ENCODE assay signal across 8 cellular contexts in genomic region chr1:204505674-204506073, GRCh38. TPM values are rescaled to one million over a fixed set of nuclear protein-coding genes. Genes with fewer than 3 reads are reported as not detected.
DNase-seq lines count a peak whose midpoint lies in the region; ATAC-seq, FAIRE-seq and TF ChIP-seq lines count a peak whose summit lies in the region.

No MANE protein-coding gene starts in this region.

- H3K27me3 ChIP-seq in HUES48 (ENCODE audit: control insufficient read depth, insufficient read depth, low read length) (no peaks in the 10 kb centered on the region), body of pancreas (no peaks in the 10 kb centered on the region), muscle layer of colon (ENCODE audit: control insufficient read depth in 1 of 2, insufficient read depth in 2 of 2, low read length in 2 of 2) (no peaks in the 10 kb centered on the region)

- DNase-seq in A549 (ENCODE audit: low read depth in 1 of 2, low spot score in 1 of 2) (no peak), body of pancreas (no peak), NAMALWA (ENCODE audit: low spot score) (no peak), NCI-H345 (lab: John Stamatoyannopoulos, UW) (no peak)

- POLR2A ChIA-PET in A549 (lab: Yijun Ruan, JAX) = interaction anchor here (1.1 to 4.0 kb wide), 4 partner anchors 11 to 128 kb away, joined by 4 to 87 read pairs (median 18); partner anchors contain the start of genes MDM4 and PIK3C2B

- intact Hi-C loops in body of pancreas (cut with DNase I) = no loop called here

- H3K36me3 ChIP-seq in HUES48 (ENCODE audit: control insufficient read depth, insufficient read depth, low read length) (no peaks in the 10 kb centered on the region), body of pancreas (replicated peaks in 1 of 2; ENCODE audit: insufficient read depth in 1 of 2, low read depth in 2 of 2) (no peaks in the 10 kb centered on the region), muscle layer of colon (ENCODE audit: insufficient read depth, low read length) (no peaks in the 10 kb centered on the region)

- H3K4me2 ChIP-seq in A549 = peak overlapping the region; percentile 76

- TF ChIP-seq EP300 in A549 (IDR thresholded peaks at IDR 0.05) = no peak

- TF ChIP-seq CTCF in A549 (IDR thresholded peaks at IDR 0.05) (no peak), body of pancreas (IDR thresholded peaks at IDR 0.05) (no peak)

- ATAC-seq in A549 = no peak
- ATAC-seq in body of pancreas = no peak
- ATAC-seq in GM19397 (IDR thresholded peaks at IDR 0.05; ENCODE audit: unreplicated experiment) = no peak
- no peak for ATAC-seq in HG03095 (IDR thresholded peaks at IDR 0.05; ENCODE audit: unreplicated experiment)

- peak overlapping the region; percentile 67 to 86 for H3K27ac ChIP-seq in A549
- no peak overlapping the region for H3K27ac ChIP-seq in HUES48 (ENCODE audit: low read depth, low read length)
- peak overlapping the region in 3 of 4 donors; percentile 68 to 88 (median 79) for H3K27ac ChIP-seq in body of pancreas
- H3K27ac ChIP-seq in muscle layer of colon (ENCODE audit: low read depth, low read length) = peak overlapping the region; percentile 70

- no peak for FAIRE-seq in A549 (lab: Jason Lieb, UNC)

- no peak for TF ChIP-seq POLR2A in A549 (IDR thresholded peaks at IDR 0.05; ENCODE audit: low read length)
- TF ChIP-seq POLR2A in body of pancreas (IDR thresholded peaks at IDR 0.05) = no peak

- H3K9ac ChIP-seq in HUES48 (ENCODE audit: low read depth, low read length) (no peak overlapping the region), muscle layer of colon (ENCODE audit: low read length) (no peak overlapping the region)

- no peak for TF ChIP-seq RAD21 in A549 (conservative IDR thresholded peaks at IDR 0.05 in 1 of 2, IDR thresholded peaks at IDR 0.05 in 1 of 2)

- H3K9me3 ChIP-seq in A549 = no peaks in the 10 kb centered on the region
- no peaks in the 10 kb centered on the region for H3K9me3 ChIP-seq in HUES48 (ENCODE audit: control insufficient read depth, insufficient read depth, low read length)
- H3K9me3 ChIP-seq in body of pancreas = no peaks in the 10 kb centered on the region
- no peaks in the 10 kb centered on the region for H3K9me3 ChIP-seq in muscle layer of colon (ENCODE audit: low read length)

- H3K4me3 ChIP-seq in A549 = peak overlapping the region; percentile 38
- peak overlapping the region; percentile 94 for H3K4me3 ChIP-seq in HUES48 (ENCODE audit: low read depth, low read length)
- peak overlapping the region in 1 of 2 donors; percentile 38 for H3K4me3 ChIP-seq in body of pancreas
- peak overlapping the region; percentile 42 to 85 for H3K4me3 ChIP-seq in muscle layer of colon (ENCODE audit: low read depth in 1 of 2, low read length in 2 of 2)

- CTCF ChIA-PET in A549 (lab: Yijun Ruan, JAX) = interaction anchor here (0.7 to 20.5 kb wide), 14 partner anchors 10 to 302 kb away, joined by 3 to 530 read pairs (median 18); partner anchors contain the start of genes MDM4 and PIK3C2B

- H3K4me1 ChIP-seq in A549 = peaks cover 21% of the 10 kb centered on the region
- peaks cover 4% of the 10 kb centered on the region; the same call in 1 of the 2 replicates for H3K4me1 ChIP-seq in HUES48 (ENCODE audit: control insufficient read depth, insufficient read depth, low read length)
- H3K4me1 ChIP-seq in body of pancreas = peaks cover 32% of the 10 kb centered on the region
- H3K4me1 ChIP-seq in muscle layer of colon (ENCODE audit: insufficient read depth, low read length) = peaks cover 18% of the 10 kb centered on the region

TF ChIP-seq in A549, 52 proteins besides CTCF, POLR2A, EP300 and RAD21:
- no peak for TF ChIP-seq SMC3 (IDR thresholded peaks at IDR 0.05)
- TF ChIP-seq ZFP36 (IDR thresholded peaks at IDR 0.05; ENCODE audit: borderline replicate concordance, partially characterized antibody) = no peak
- no peak for TF ChIP-seq FOXS1 (CRISPR knock-in tag; IDR thresholded peaks at IDR 0.05)
- TF ChIP-seq, protein P1, sequence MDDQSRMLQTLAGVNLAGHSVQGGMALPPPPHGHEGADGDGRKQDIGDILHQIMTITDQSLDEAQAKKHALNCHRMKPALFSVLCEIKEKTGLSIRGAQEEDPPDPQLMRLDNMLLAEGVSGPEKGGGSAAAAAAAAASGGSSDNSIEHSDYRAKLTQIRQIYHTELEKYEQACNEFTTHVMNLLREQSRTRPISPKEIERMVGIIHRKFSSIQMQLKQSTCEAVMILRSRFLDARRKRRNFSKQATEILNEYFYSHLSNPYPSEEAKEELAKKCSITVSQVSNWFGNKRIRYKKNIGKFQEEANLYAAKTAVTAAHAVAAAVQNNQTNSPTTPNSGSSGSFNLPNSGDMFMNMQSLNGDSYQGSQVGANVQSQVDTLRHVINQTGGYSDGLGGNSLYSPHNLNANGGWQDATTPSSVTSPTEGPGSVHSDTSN (IDR thresholded peaks at IDR 0.05) = no peak
- TF ChIP-seq NR3C1 (IDR thresholded peaks at IDR 0.05) = no peak
- TF ChIP-seq FOSL2 (IDR thresholded peaks at IDR 0.05) = no peak
- TF ChIP-seq FOSL2 (CRISPR knock-in tag; IDR thresholded peaks at IDR 0.05) = no peak
- no peak for TF ChIP-seq BHLHE40 (IDR thresholded peaks at IDR 0.05; ENCODE audit: low read depth, low read length)

RNA-seq across cellular contexts. Expression of gene MDM4, which starts 10.5 kb away (rescaled TPM):
- polyA plus RNA-seq in A549 (2011; rRNA removed) (38.9 and 48.9 TPM in 2 replicates), A549 (2017; fragmentation: RNase III; extraction: RNeasy Plus Mini Kit Qiagen cat#74134 plus additional on column Dnase treatment) (4.6 to 5.7 TPM (median 5.7 TPM) in 3 replicates)
- 2.7 and 3.4 TPM in 2 replicates for polyA plus RNA-seq in A549 (2012; cell fraction: cytosol; rRNA removed)
- polyA plus RNA-seq in A549 (2012; cell fraction: nucleus; rRNA removed) = 11.4 and 22.1 TPM in 2 replicates
- 55.7 and 61.1 TPM in 2 replicates for polyA minus RNA-seq in A549 (2011; rRNA and poly(A)+ RNA removed)
- total RNA-seq in body of pancreas = 100 to 1,000 TPM in 1 of 2 donors, 10 to 100 TPM in 1; 72.9 to 125 TPM

RNA-seq across cellular contexts. Expression of gene PIK3C2B, which starts 11.1 kb away (rescaled TPM):
- polyA plus RNA-seq in A549 (2011; rRNA removed) (9.2 and 13.0 TPM in 2 replicates), A549 (2017; fragmentation: RNase III; extraction: RNeasy Plus Mini Kit Qiagen cat#74134 plus additional on column Dnase treatment) (9.0 to 9.7 TPM (median 9.4 TPM) in 3 replicates)
- polyA plus RNA-seq in A549 (2012; cell fraction: cytosol; rRNA removed) = 10.0 and 12.9 TPM in 2 replicates
- polyA plus RNA-seq in A549 (2012; cell fraction: nucleus; rRNA removed) = 23.4 and 28.2 TPM in 2 replicates
- polyA minus RNA-seq in A549 (2011; rRNA and poly(A)+ RNA removed) = 25.3 and 29.0 TPM in 2 replicates
- 10 to 100 TPM; 11.4 to 18.1 TPM for total RNA-seq in body of pancreas
